11 cellular contexts compared by ENCODE assay signal in genomic region chr12:75783093-75783877, GRCh38.
DNase-seq lines count a peak whose midpoint lies in the region; ATAC-seq and TF ChIP-seq lines count a peak whose summit lies in the region.
"Had no signal": no experiment of that assay in that cellular context is flagged by ENCODE, and none has a peak within 500 bp of the region (broad histone marks: within the 10 kb centered on the region; RNA-seq: fewer than 3 reads in every experiment).

No MANE protein-coding gene starts in this region.

- no peaks in the 10 kb centered on the region for H3K9me2 ChIP-seq in HCT116 (ENCODE audit: insufficient read depth)

- CTCF ChIA-PET in HCT116 (lab: Charles Lee): no interaction called here

- no peak for TF ChIP-seq EP300 in stomach (IDR thresholded peaks at IDR 0.05)

- H3K9me3 ChIP-seq in HCT116 (ENCODE audit: control insufficient read depth in 1 of 2, insufficient read depth in 1 of 2, low read depth in 1 of 2, low read length in 2 of 2) (peaks cover 0 to 4% of the 10 kb centered on the region in 2 experiments; a peak in 1 of 4 replicates), heart left ventricle (no peaks in the 10 kb centered on the region), stomach (no peaks in the 10 kb centered on the region)

- intact Hi-C loops in HCT116 (cut with micrococcal nuclease) (no loop called here), heart left ventricle (cut with DNase I) (no loop called here), stomach (cut with DNase I; ENCODE audit: low total_unique reads) (no loop called here)

- no peak for TF ChIP-seq RAD21 in HCT116 (IDR thresholded peaks at IDR 0.05; ENCODE audit: low read depth)

- peak overlapping the region; percentile 97 for H3K27ac ChIP-seq in HCT116 (ENCODE audit: low read depth, low read length)
- H3K27ac ChIP-seq in heart left ventricle: peak overlapping the region in 8 of 12 donors; percentile 13 to 68 (median 38)
- H3K27ac ChIP-seq in stomach: peak overlapping the region; percentile 17 to 66 (median 46)

- RAD21 ChIA-PET in HCT116 (lab: Charles Lee; ENCODE audit: low non-redundant PET in 1 of 2, low total read pairs in 2 of 2, uncharacterized antibody in 2 of 2, unreplicated experiment in 2 of 2): no interaction called here

- H3K4me3 ChIP-seq in HCT116 (replicated peaks in 1 of 2; ENCODE audit: low read depth in 1 of 2, low read length in 2 of 2): no peak overlapping the region
- H3K4me3 ChIP-seq in heart left ventricle: no peak overlapping the region
- H3K4me3 ChIP-seq in stomach: no peak overlapping the region

- no peaks in the 10 kb centered on the region for H4K20me1 ChIP-seq in HCT116 (ENCODE audit: insufficient read depth)

- no peak overlapping the region for H2AFZ ChIP-seq in HCT116 (ENCODE audit: low read depth, low read length, poor library complexity, severe bottlenecking)

- WGBS in heart left ventricle, 4 donors: 44 to 55% (median 52%) methylated on average over 7 to 8 of the region's 8 CpGs
- WGBS in stomach, 5 donors: 67 to 87% (median 75%) methylated on average over 8 of the region's 8 CpGs

- BruUV-seq in HCT116 (replicated peaks; lab: Mats Ljungman, UMichigan): no TSS peak

- no peaks in the 10 kb centered on the region for H3K27me3 ChIP-seq in HCT116 (ENCODE audit: insufficient read depth, low read length)
- H3K27me3 ChIP-seq in heart left ventricle: no peaks in the 10 kb centered on the region
- no peaks in the 10 kb centered on the region for H3K27me3 ChIP-seq in stomach

- TF ChIP-seq POLR2A in HCT116 (IDR thresholded peaks at IDR 0.05; ENCODE audit: borderline replicate concordance, extremely low read depth, insufficient read depth, insufficient read length): no peak
- no peak for TF ChIP-seq POLR2A in heart left ventricle (IDR thresholded peaks at IDR 0.05)
- TF ChIP-seq POLR2A in stomach (IDR thresholded peaks at IDR 0.05): no peak

- TF ChIP-seq CTCF in HCT116 (IDR thresholded peaks at IDR 0.05 in 2 of 3, conservative IDR thresholded peaks at IDR 0.05 in 1 of 3; ENCODE audit: borderline replicate concordance in 1 of 3, insufficient read depth in 1 of 3, low read depth in 2 of 3, low read length in 2 of 3) (no peak), heart left ventricle (IDR thresholded peaks at IDR 0.05) (no peak), stomach (IDR thresholded peaks at IDR 0.05) (no peak)

- no peak for ATAC-seq in HCT116
- peak; percentile 55 to 81 (median 76) for ATAC-seq in heart left ventricle
- no peak for ATAC-seq in GM21381 (IDR thresholded peaks at IDR 0.05; ENCODE audit: unreplicated experiment)
- ATAC-seq: WTC11 had no signal

- H3K36me3 ChIP-seq in HCT116 (ENCODE audit: control insufficient read depth in 1 of 2, insufficient read depth in 2 of 2, low read length in 2 of 2): no peaks in the 10 kb centered on the region
- H3K36me3 ChIP-seq in heart left ventricle: no peaks in the 10 kb centered on the region
- no peaks in the 10 kb centered on the region for H3K36me3 ChIP-seq in stomach

- POLR2A ChIA-PET in HCT116 (lab: Charles Lee): interaction anchor here (1.6 to 1.9 kb wide), 2 partner anchors 124 to 249 kb away, joined by 5 to 7 read pairs; partner anchors contain the start of gene PHLDA1

- no peaks in the 10 kb centered on the region for H3K79me2 ChIP-seq in HCT116 (ENCODE audit: insufficient read depth, low read length)

- H3K4me1 ChIP-seq in HCT116 (ENCODE audit: control insufficient read depth in 1 of 2, insufficient read depth in 2 of 2, low read length in 2 of 2) (peaks cover 74 to 94% of the 10 kb centered on the region in 2 experiments), heart left ventricle (peaks cover 0 to 46% (median 14%) of the 10 kb centered on the region in 12 donors), stomach (peaks cover 8 to 18% (median 14%) of the 10 kb centered on the region in 4 donors)

- no peak for DNase-seq in HCT116 (ENCODE audit: low read depth, low spot score)
- DNase-seq in RPMI8226: peak; percentile 84
- DNase-seq in heart left ventricle: peak in 4 of 5 donors; percentile 23 to 53 (median 40)
- DNase-seq in stomach: no peak
- no peak for DNase-seq in putamen (ENCODE audit: low spot score)
- no peak for DNase-seq in middle frontal gyrus (ENCODE audit: extremely low spot score, low spot score)
- DNase-seq: activated gamma-delta T cell treated with Interleukin-2 at 50 U/mL for 16 hours, endodermal cell, NCI-H226 had no signal

- no peak overlapping the region for H3K4me2 ChIP-seq in HCT116 (ENCODE audit: low read length)

- H3K9ac ChIP-seq in HCT116 (ENCODE audit: low read length): no peak overlapping the region

TF ChIP-seq in HCT116, 20 proteins besides CTCF, POLR2A, EP300 and RAD21:
- TF ChIP-seq ATF3 (IDR thresholded peaks at IDR 0.05): no peak
- no peak for TF ChIP-seq SIN3A (IDR thresholded peaks at IDR 0.05; ENCODE audit: low read depth)
- TF ChIP-seq FOSL1 (IDR thresholded peaks at IDR 0.05; ENCODE audit: low read depth): no peak
- no peak for TF ChIP-seq CBX3 (IDR thresholded peaks at IDR 0.05; ENCODE audit: low read depth)
- TF ChIP-seq EZH2 (IDR thresholded peaks at IDR 0.05): no peak
- no peak for TF ChIP-seq JUND (IDR thresholded peaks at IDR 0.05)

Comparison
In these comparisons a context has a peak if more than half of its experiments do, and no peak if none do; other contexts are left out.
1. ATAC-seq: peak in heart left ventricle (4 of 4); none in HCT116 (single experiment) and GM21381 (single experiment).
2. DNase-seq: peak in RPMI8226 (single experiment) and heart left ventricle (4 of 5); none in HCT116 (single experiment), stomach (single experiment), putamen (single experiment) and middle frontal gyrus (single experiment).
3. H3K27ac ChIP-seq: peak in every context shown above with its lines; median percentile 97 in HCT116; 46 in stomach; 38 in heart left ventricle.